ENCODE assay signal across 1 cellular context in genomic region chr18:12011199-12011961, GRCh38.
TF ChIP-seq lines count a peak whose summit lies in the region.

No MANE protein-coding gene starts in this region.

TF ChIP-seq in IMR-90, 13 proteins besides CTCF, POLR2A, EP300 and RAD21:
- TF ChIP-seq MAZ (IDR thresholded peaks at IDR 0.05; ENCODE audit: borderline replicate concordance, low read depth, low read length), result no peak
